In genomic region chr6:158168054-158168303, GRCh38 we compare ENCODE assay signal across 8 cellular contexts. TPM values are rescaled to one million over a fixed set of nuclear protein-coding genes. Genes with fewer than 3 reads are reported as not detected.
DNase-seq lines count a peak whose midpoint lies in the region; ATAC-seq and TF ChIP-seq lines count a peak whose summit lies in the region.

Gene SERAC1 (minus strand): TSS chr6:158168262. CDS start chr6:158158363, 9,899 bp downstream.

- H3K27ac Mint-ChIP-seq in CD4-positive, alpha-beta T cell, result peak within 1 kb of the TSS; percentile 98

- peak within 1 kb of the TSS; percentile 94 for H2AFZ ChIP-seq in neural cell (ENCODE audit: low read depth, low read length)

- H3K4me3 ChIP-seq in NB4 (ENCODE audit: low read depth, low read length) (peak within 1 kb of the TSS; percentile 87), ectodermal cell (ENCODE audit: insufficient read depth, low read depth, low read length) (peak within 1 kb of the TSS; percentile 84), neural cell (ENCODE audit: low read length) (peak within 1 kb of the TSS; percentile 97)

- no peaks in the 10 kb centered on the region for H3K27me3 ChIP-seq in CD4-positive, alpha-beta T cell (ENCODE audit: control insufficient read depth, insufficient read depth, low read length)
- peaks cover 5% of the 10 kb centered on the region for H3K27me3 ChIP-seq in ectodermal cell (ENCODE audit: control insufficient read depth, insufficient read depth, low read length, poor library complexity, severe bottlenecking)
- no peaks in the 10 kb centered on the region for H3K27me3 ChIP-seq in neural cell (ENCODE audit: insufficient read depth, low read depth, low read length)

- TF ChIP-seq EP300 in neural cell (conservative IDR thresholded peaks at IDR 0.05; ENCODE audit: poor library complexity, severe bottlenecking), result no peak

- intact Hi-C loops in CD4-positive, alpha-beta T cell (cut with DNase I, micrococcal nuclease), result loop anchor here in 1 of 2 experiments (5.0 kb wide), 2 partner anchors 346 to 786 kb away; partner anchors contain the start of genes SNX9 and ZDHHC14

- CTCF ChIA-PET in CD4-positive, alpha-beta T cell (lab: Charles Lee), result no interaction called here

- 0% methylated on average over 29 of the region's 29 CpGs for whole genome bisulfite sequencing in ectodermal cell, 2 experiments

- no peaks in the 10 kb centered on the region for H3K27me3 Mint-ChIP-seq in CD4-positive, alpha-beta T cell

- DNase-seq in CD4-positive, alpha-beta T cell, result no peak
- DNase-seq in NB4 (ENCODE audit: low read depth) (no peak), OCI-M2 (lab: John Stamatoyannopoulos, UW; ENCODE audit: unreplicated experiment) (no peak)

- no peaks in the 10 kb centered on the region for H4K20me1 ChIP-seq in neural cell (ENCODE audit: insufficient read depth)

- no peak for TF ChIP-seq RAD21 in neural cell (conservative IDR thresholded peaks at IDR 0.05)

- no peak for TF ChIP-seq CTCF in CD4-positive, alpha-beta T cell (IDR thresholded peaks at IDR 0.05)
- no peak for TF ChIP-seq CTCF in NB4 (IDR thresholded peaks at IDR 0.05; ENCODE audit: low read depth, low read length)
- TF ChIP-seq CTCF in neural cell (IDR thresholded peaks at IDR 0.05; ENCODE audit: poor library complexity, severe bottlenecking), result no peak

- H3K9ac ChIP-seq in neural cell (ENCODE audit: low read length), result peak within 1 kb of the TSS; percentile 91

- H3K36me3 Mint-ChIP-seq in CD4-positive, alpha-beta T cell (ENCODE audit: low read depth), result peaks cover 29% of the 10 kb centered on the region

- H3K4me2 ChIP-seq in neural cell (ENCODE audit: low read length), result peak within 1 kb of the TSS; percentile 81

- TF ChIP-seq POLR2A in NB4 (IDR thresholded peaks at IDR 0.05; ENCODE audit: extremely low read depth, insufficient read length), result no peak

- no peaks in the 10 kb centered on the region for H3K9me2 ChIP-seq in neural cell (ENCODE audit: insufficient read depth, low read length)

- no peaks in the 10 kb centered on the region for H3K9me3 ChIP-seq in CD4-positive, alpha-beta T cell (ENCODE audit: control insufficient read depth, low read length)
- H3K9me3 ChIP-seq in ectodermal cell (ENCODE audit: control insufficient read depth, low read length), result no peaks in the 10 kb centered on the region
- H3K9me3 ChIP-seq in neural cell (ENCODE audit: low read length), result no peaks in the 10 kb centered on the region

- H3K36me3 ChIP-seq in ectodermal cell (ENCODE audit: control insufficient read depth, insufficient read depth, low read length), result no peaks in the 10 kb centered on the region
- no peaks in the 10 kb centered on the region for H3K36me3 ChIP-seq in neural cell (ENCODE audit: insufficient read depth, low read length)

- H3K27ac ChIP-seq in CD4-positive, alpha-beta T cell (ENCODE audit: low read depth, low read length), result peak within 1 kb of the TSS; percentile 97
- H3K27ac ChIP-seq in ectodermal cell (ENCODE audit: insufficient read depth, low read depth, low read length, poor library complexity, severe bottlenecking) (peak within 1 kb of the TSS; percentile 77), neural cell (ENCODE audit: low read length) (peak within 1 kb of the TSS; percentile 88)

- no peak for ATAC-seq in CD4-positive, alpha-beta T cell (ENCODE audit: poor library complexity)
- ATAC-seq in HG03520 (IDR thresholded peaks at IDR 0.05; ENCODE audit: unreplicated experiment) (no peak), HG03280 (IDR thresholded peaks at IDR 0.05; ENCODE audit: unreplicated experiment) (no peak), GM18858 (IDR thresholded peaks at IDR 0.05; ENCODE audit: unreplicated experiment) (no peak)

- H3F3A ChIP-seq in neural cell (ENCODE audit: insufficient read depth, low read length, poor library complexity, severe bottlenecking), result no peaks in the 10 kb centered on the region

- no peaks in the 10 kb centered on the region for H3K4me1 ChIP-seq in ectodermal cell (ENCODE audit: control insufficient read depth, insufficient read depth, low read length)

- peak within 1 kb of the TSS; percentile 96 for H3K4me3 Mint-ChIP-seq in CD4-positive, alpha-beta T cell

- H3K9me3 Mint-ChIP-seq in CD4-positive, alpha-beta T cell, result no peaks in the 10 kb centered on the region

- POLR2A ChIA-PET in CD4-positive, alpha-beta T cell (lab: Charles Lee), result interaction anchor here (0.8 to 1.4 kb wide), 2 partner anchors 844 to 970 kb away, joined by 3 read pairs; partner anchors contain the start of gene TMEM242

- H3K4me1 Mint-ChIP-seq in CD4-positive, alpha-beta T cell (ENCODE audit: low read depth), result peaks cover 34% of the 10 kb centered on the region

- H3K79me2 ChIP-seq in neural cell (replicated peaks; ENCODE audit: insufficient read depth, low read length), result peaks cover 15% of the 10 kb centered on the region

TF ChIP-seq in neural cell, 6 proteins besides CTCF, POLR2A, EP300 and RAD21:
- no peak for TF ChIP-seq TAF1 (IDR thresholded peaks at IDR 0.05; ENCODE audit: low read depth)
- no peak for TF ChIP-seq SMC3 (conservative IDR thresholded peaks at IDR 0.05; ENCODE audit: poor library complexity)
- no peak for TF ChIP-seq MXI1 (conservative IDR thresholded peaks at IDR 0.05; ENCODE audit: poor library complexity, severe bottlenecking)
- TF ChIP-seq REST (IDR thresholded peaks at IDR 0.05; ENCODE audit: borderline replicate concordance), result no peak
- TF ChIP-seq EZH2 (IDR thresholded peaks at IDR 0.05; ENCODE audit: borderline replicate concordance, insufficient read depth, low read length, poor library complexity, severe bottlenecking), result no peak
- no peak for TF ChIP-seq POLR2AphosphoS5 (IDR thresholded peaks at IDR 0.05)

RNA-seq across cellular contexts. Expression of gene SERAC1, which starts in this region (rescaled TPM):
- 1 to 10 TPM; 1.4 to 2.5 TPM for total RNA-seq in CD4-positive, alpha-beta T cell
- 16.0 TPM for polyA plus RNA-seq in ectodermal cell (2013, experiment 1 of 4)
- polyA plus RNA-seq in ectodermal cell (2013, experiment 2 of 4), result 20.5 TPM
- 13.5 TPM for polyA plus RNA-seq in ectodermal cell (2013, experiment 3 of 4)
- 15.6 TPM for polyA plus RNA-seq in ectodermal cell (2013, experiment 4 of 4)
- 22.2 and 22.3 TPM in 2 replicates for polyA plus RNA-seq in neural cell
- polyA minus RNA-seq in neural cell, result 26.1 and 31.1 TPM in 2 replicates
